15 cellular contexts compared by ENCODE assay signal in the genomic region with DNA sequence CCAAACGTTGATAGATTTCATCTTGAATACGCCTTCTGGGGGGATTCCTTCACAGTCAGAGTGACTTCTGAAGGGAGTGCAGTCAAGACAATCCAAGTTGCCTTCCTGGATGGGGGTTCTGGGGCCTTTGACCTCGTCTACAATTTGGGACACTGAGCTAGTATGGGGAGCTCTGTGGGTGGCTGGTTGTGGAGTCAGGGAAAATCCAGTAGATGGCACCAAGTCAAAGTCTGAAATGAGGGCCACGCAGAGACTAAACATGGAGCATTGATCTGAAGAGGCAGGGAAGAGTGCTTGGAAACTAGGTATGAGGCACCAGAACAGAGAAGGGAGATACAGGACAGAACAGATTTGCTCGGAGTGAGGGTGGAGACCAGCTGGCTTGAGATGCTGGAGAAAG. TPM values are rescaled to one million over a fixed set of nuclear protein-coding genes. Genes with fewer than 3 reads are reported as not detected.
DNase-seq lines count a peak whose midpoint lies in the region; TF ChIP-seq lines count a peak whose summit lies in the region.
"Had no signal": no experiment of that assay in that cellular context is flagged by ENCODE, and none has a peak within 500 bp of the region (broad histone marks: within the 10 kb centered on the region; RNA-seq: fewer than 3 reads in every experiment).

No MANE protein-coding gene starts in this region.

- H3K36me3 Mint-ChIP-seq in MCF 10A (ENCODE audit: insufficient read depth, unreplicated experiment) = no peaks in the 10 kb centered on the region

- H3K4me1 Mint-ChIP-seq in MCF 10A (ENCODE audit: insufficient read depth, unreplicated experiment) = peaks cover 14% of the 10 kb centered on the region

- H3K4me1 ChIP-seq in breast epithelium = no peaks in the 10 kb centered on the region
- peaks cover 0 to 29% (median 15%) of the 10 kb centered on the region in 4 donors for H3K4me1 ChIP-seq in tibial artery

- POLR2A ChIA-PET in MCF 10A (lab: Yijun Ruan, JAX) = no interaction called here

- in situ Hi-C loops in SK-MEL-5 (cut with HindIII; ENCODE audit: low pct_unique_long_range_greater_than_20kb, low sequenced_read_pairs) = no loop called here

- H3K4me3 ChIP-seq in breast epithelium (no peak overlapping the region), tibial artery (no peak overlapping the region)
- H3K4me3 ChIP-seq: BLaER1, GM23248, spleen had no signal

- no TSS peak for BruUV-seq in MCF 10A (replicated peaks; lab: Mats Ljungman, UMichigan)

- H3K36me3 ChIP-seq in breast epithelium = no peaks in the 10 kb centered on the region
- no peaks in the 10 kb centered on the region for H3K36me3 ChIP-seq in tibial artery
- H3K36me3 ChIP-seq: BLaER1, spleen had no signal

- CTCF ChIA-PET in MCF 10A (lab: Yijun Ruan, JAX) = interaction anchor here (0.8 to 3.9 kb wide), 4 partner anchors 13 to 33 kb away, joined by 3 to 18 read pairs (median 4); no protein-coding TSS in a partner anchor

- TF ChIP-seq CTCF in MCF 10A (IDR thresholded peaks at IDR 0.05; ENCODE audit: unreplicated experiment) (no peak), breast epithelium (IDR thresholded peaks at IDR 0.05) (no peak), tibial artery (IDR thresholded peaks at IDR 0.05) (peak; percentile 15 to 24)

- H3K27ac ChIP-seq in breast epithelium (no peak overlapping the region), tibial artery (no peak overlapping the region)
- H3K27ac ChIP-seq: BLaER1, GM23248, spleen had no signal

- H3K9me3 Mint-ChIP-seq in MCF 10A (ENCODE audit: unreplicated experiment) = no peaks in the 10 kb centered on the region
- H3K9me3 Mint-ChIP-seq: nephron had no signal

- no peaks in the 10 kb centered on the region for H3K27me3 Mint-ChIP-seq in MCF 10A (ENCODE audit: insufficient read depth, unreplicated experiment)

- no peaks in the 10 kb centered on the region for H3K27me3 ChIP-seq in breast epithelium
- H3K27me3 ChIP-seq in tibial artery = no peaks in the 10 kb centered on the region
- H3K27me3 ChIP-seq: BLaER1, spleen had no signal

- DNase-seq in MCF 10A (ENCODE audit: unreplicated experiment) = peak; percentile 20
- no peak for DNase-seq in breast epithelium (ENCODE audit: low spot score in 2 of 2)
- DNase-seq in SK-MEL-5 (ENCODE audit: low read depth, low spot score) = peak; percentile 65
- peak; percentile 29 to 53 for DNase-seq in erythroblast (lab: John Stamatoyannopoulos, UW)
- DNase-seq in tibial artery = no peak
- DNase-seq in NCI-H1092 treated with DMSO at 0.1 percent for 48 hours (lab: John Stamatoyannopoulos, UW) = no peak
- DNase-seq in SW 1271 (lab: John Stamatoyannopoulos, UW) = no peak
- DNase-seq in NCI-H2171 treated with DMSO at 0.1 percent for 48 hours (lab: John Stamatoyannopoulos, UW) = no peak
- DNase-seq: GM23248, NCI-H187 treated with DMSO at 0.1 percent for 48 hours, spleen had no signal

- H3K27ac Mint-ChIP-seq in MCF 10A (ENCODE audit: low read depth, unreplicated experiment) = no peak overlapping the region
- H3K27ac Mint-ChIP-seq: nephron had no signal

- H3K9me3 ChIP-seq in breast epithelium (no peaks in the 10 kb centered on the region), tibial artery (no peaks in the 10 kb centered on the region)
- H3K9me3 ChIP-seq: BLaER1, spleen had no signal

- TF ChIP-seq POLR2A in breast epithelium (IDR thresholded peaks at IDR 0.05) (no peak), erythroblast (IDR thresholded peaks at IDR 0.05; ENCODE audit: low read length) (no peak)

- intact Hi-C loops in MCF 10A (cut with micrococcal nuclease) (loop anchor here (1.0 kb wide), 1 partner anchor 33 kb away; no protein-coding TSS in a partner anchor), breast epithelium (cut with DNase I; ENCODE audit: low total_unique reads) (no loop called here), tibial artery (cut with DNase I; ENCODE audit: low total_unique reads) (no loop called here)

- H3K4me3 Mint-ChIP-seq in MCF 10A (ENCODE audit: unreplicated experiment) = no peak overlapping the region
- H3K4me3 Mint-ChIP-seq: nephron had no signal

RNA-seq across cellular contexts. Expression of gene CCN6, which starts 43.6 kb away (rescaled TPM):
- total RNA-seq in MCF 10A (2022) (not detected in 2 replicates), breast epithelium (not detected)
- not detected in 2 replicates for total RNA-seq in SK-MEL-5 (2014; rRNA removed; shearing (Covaris generic))
- polyA plus RNA-seq in SK-MEL-5 (2015; cell fraction: cytosol; rRNA removed) = not detected in 2 replicates
- 0.31 TPM in 1 of 2 replicates, not detected in the other for polyA plus RNA-seq in SK-MEL-5 (2015; cell fraction: nucleus; rRNA removed)
- total RNA-seq: cardiac septum, fibroblast of lung, GM23248, spleen had no signal

Comparison
In these comparisons a context has a peak if more than half of its experiments do, and no peak if none do; other contexts are left out.
1. DNase-seq: peak in MCF 10A (single experiment), SK-MEL-5 (single experiment) and erythroblast (2 of 2); none in breast epithelium (0 of 2), tibial artery (0 of 2), NCI-H1092 treated with DMSO at 0.1 percent for 48 hours (single experiment), SW 1271 (0 of 2) and NCI-H2171 treated with DMSO at 0.1 percent for 48 hours (single experiment).
2. CTCF ChIP-seq: peak in tibial artery (2 of 2); none in MCF 10A (single experiment) and breast epithelium (0 of 3).